ENCODE assay signal across 9 cellular contexts in genomic region chr19:58546131-58546530, GRCh38. TPM values are rescaled to one million over a fixed set of nuclear protein-coding genes. Genes with fewer than 3 reads are reported as not detected.
DNase-seq lines count a peak whose midpoint lies in the region; ATAC-seq and TF ChIP-seq lines count a peak whose summit lies in the region.
"Had no signal": no experiment of that assay in that cellular context is flagged by ENCODE, and none has a peak within 500 bp of the region (broad histone marks: within the 10 kb centered on the region; RNA-seq: fewer than 3 reads in every experiment).

No MANE protein-coding gene starts in this region.

- no peaks in the 10 kb centered on the region for H3K9me3 ChIP-seq in SU-DHL-6 (ENCODE audit: insufficient read depth, low read length)

- no peaks in the 10 kb centered on the region for H3K27me3 ChIP-seq in SU-DHL-6 (ENCODE audit: low read length)

- no peak for TF ChIP-seq CTCF in GM12875 (IDR thresholded peaks at IDR 0.05; ENCODE audit: borderline replicate concordance, insufficient read depth, low read depth, low read length)
- TF ChIP-seq CTCF in SU-DHL-6 (IDR thresholded peaks at IDR 0.05; ENCODE audit: insufficient read depth, low read length, poor library complexity, severe bottlenecking), result no peak
- TF ChIP-seq CTCF in fibroblast of pulmonary artery (IDR thresholded peaks at IDR 0.05; ENCODE audit: low read length, missing control alignments), result no peak
- no peak for TF ChIP-seq CTCF in retinal pigment epithelial cell (conservative IDR thresholded peaks at IDR 0.05; ENCODE audit: low read depth, low read length)

- peaks cover 40% of the 10 kb centered on the region for H3K79me2 ChIP-seq in SU-DHL-6 (ENCODE audit: insufficient read depth, low read length)

- peaks cover 24% of the 10 kb centered on the region for H4K20me1 ChIP-seq in SU-DHL-6 (ENCODE audit: low read depth, low read length)

- H3K4me2 ChIP-seq in SU-DHL-6 (ENCODE audit: low read depth, low read length, poor library complexity, severe bottlenecking), result peak overlapping the region; percentile 77

- H3K4me3 ChIP-seq in GM12875 (ENCODE audit: low read depth, low read length), result peak overlapping the region; percentile 99
- H3K4me3 ChIP-seq in SU-DHL-6 (ENCODE audit: insufficient read depth, low read length, poor library complexity, severe bottlenecking), result peak overlapping the region; percentile 100
- peak overlapping the region; percentile 91 for H3K4me3 ChIP-seq in fibroblast of pulmonary artery (replicated peaks; ENCODE audit: low read depth, low read length)
- peak overlapping the region; percentile 95 for H3K4me3 ChIP-seq in retinal pigment epithelial cell (ENCODE audit: low read length)

- no peak overlapping the region for H2AFZ ChIP-seq in SU-DHL-6 (ENCODE audit: low read depth, low read length, severe bottlenecking)

- H3K36me3 ChIP-seq in SU-DHL-6 (ENCODE audit: low read length), result peaks cover 17% of the 10 kb centered on the region

- peak overlapping the region; percentile 98 for H3K9ac ChIP-seq in SU-DHL-6 (ENCODE audit: low read length)

- H3K27ac ChIP-seq in SU-DHL-6 (ENCODE audit: low read depth, low read length), result 0 out of 2 replicates have a peak overlapping the region, but pooled peaks have one; percentile 82

- H3K9me2 ChIP-seq in SU-DHL-6 (replicated peaks; ENCODE audit: insufficient read depth, low read length), result no peaks in the 10 kb centered on the region

- no peak for ATAC-seq in HG03097 (IDR thresholded peaks at IDR 0.05; ENCODE audit: low FRiP score, unreplicated experiment)

- H3F3A ChIP-seq in SU-DHL-6 (ENCODE audit: insufficient read depth), result peaks cover 11% of the 10 kb centered on the region

- DNase-seq in fibroblast of pulmonary artery (ENCODE audit: low read depth) (no peak), retinal pigment epithelial cell (ENCODE audit: low read depth) (no peak), NCI-H69 (lab: John Stamatoyannopoulos, UW) (no peak), GM19240 (ENCODE audit: insufficient read length, low spot score) (no peak), occipital lobe (lab: John Stamatoyannopoulos, UW) (no peak)
- DNase-seq: NCI-H2081 had no signal

RNA-seq across cellular contexts. Expression of gene TRIM28, which starts 2.3 kb away (rescaled TPM):
- 276 TPM for total RNA-seq in occipital lobe

RNA-seq across cellular contexts. Expression of gene CHMP2A, which starts 8.8 kb away (rescaled TPM):
- total RNA-seq in occipital lobe, result 47.7 TPM

RNA-seq across cellular contexts. Expression of gene UBE2M, which starts 12.3 kb away (rescaled TPM):
- total RNA-seq in occipital lobe, result 45.5 TPM

RNA-seq across cellular contexts. Expression of gene ZBTB45, which starts 26.5 kb away (rescaled TPM):
- total RNA-seq in occipital lobe, result 5.0 TPM

RNA-seq across cellular contexts. Expression of gene MZF1, which starts 27.0 kb away (rescaled TPM):
- total RNA-seq in occipital lobe, result 13.1 TPM
